ENCODE assay signal across 27 cellular contexts in genomic region chr11:95461348-95461747, GRCh38.
"Had no signal": no experiment of that assay in that cellular context is flagged by ENCODE, and none has a peak within 500 bp of the region (broad histone marks: within the 10 kb centered on the region; RNA-seq: fewer than 3 reads in every experiment).

No MANE protein-coding gene starts in this region.

- H3K27me3 ChIP-seq: ascending aorta, cardiac muscle cell, colonic mucosa, gastrocnemius medialis, neural progenitor cell, spleen had no signal

- ATAC-seq: activated CD8-positive, alpha-beta memory T cell treated with anti-CD3 and anti-CD28 coated beads, Interleukin-2, amount 10 ng/mL, durations not matched to agents 7 days and 5 days; activated CD8-positive, alpha-beta T cell treated with anti-CD3 and anti-CD28 coated beads, Interleukin-2, amount 10 ng/mL, durations not matched to agents 7 days and 5 days; gastrocnemius medialis; left ventricle myocardium superior; naive thymus-derived CD8-positive, alpha-beta T cell; right cardiac atrium had no signal

- DNase-seq: activated CD4-positive, alpha-beta T cell treated with anti-CD3 and anti-CD28 coated beads for 1 hour; activated CD8-positive, alpha-beta memory T cell treated with anti-CD3 and anti-CD28 coated beads, Interleukin-2, amount 10 ng/mL, durations not matched to agents 7 days and 5 days; activated CD8-positive, alpha-beta T cell treated with anti-CD3 and anti-CD28 coated beads, Interleukin-2, amount 10 ng/mL, durations not matched to agents 7 days and 5 days; activated effector memory CD4-positive, alpha-beta T cell treated with Interleukin-2 at 50 U/mL for 16 hours; activated naive CD4-positive, alpha-beta T cell treated with Interleukin-2 at 50 U/mL for 16 hours; activated naive CD8-positive, alpha-beta T cell treated with anti-CD3 and anti-CD28 coated beads, Interleukin-2, amount 10 ng/mL, durations not matched to agents 7 days and 5 days; cerebellar nuclear complex; colonic mucosa; effector CD8-positive, alpha-beta T cell; gastrocnemius medialis; glutamatergic neuron; islet precursor cell; left ventricle myocardium superior; midbrain; naive thymus-derived CD8-positive, alpha-beta T cell; posterior cingulate gyrus; right cardiac atrium; spleen; substantia nigra; T-helper 2 cell had no signal

- H3K4me3 Mint-ChIP-seq: activated CD8-positive, alpha-beta memory T cell treated with anti-CD3 and anti-CD28 coated beads, Interleukin-2, amount 10 ng/mL, durations not matched to agents 7 days and 5 days; activated CD8-positive, alpha-beta T cell treated with anti-CD3 and anti-CD28 coated beads, Interleukin-2, amount 10 ng/mL, durations not matched to agents 7 days and 5 days; activated naive CD8-positive, alpha-beta T cell treated with anti-CD3 and anti-CD28 coated beads, Interleukin-2, amount 10 ng/mL, durations not matched to agents 7 days and 5 days; brain; naive thymus-derived CD8-positive, alpha-beta T cell; neural progenitor cell; stimulated activated naive CD8-positive, alpha-beta T cell treated with anti-CD3 and anti-CD28 coated beads, Interleukin-15, Interleukin-2, amounts not matched to agents 100 ng/mL and 50 ng/mL, for 24 hours; type B pancreatic cell had no signal

- H3K9me3 ChIP-seq: ascending aorta, colonic mucosa, gastrocnemius medialis, spleen had no signal

- H3K9me3 Mint-ChIP-seq: naive thymus-derived CD8-positive, alpha-beta T cell had no signal

- H3K36me3 Mint-ChIP-seq: activated CD8-positive, alpha-beta memory T cell treated with anti-CD3 and anti-CD28 coated beads, Interleukin-2, amount 10 ng/mL, durations not matched to agents 7 days and 5 days; activated naive CD8-positive, alpha-beta T cell treated with anti-CD3 and anti-CD28 coated beads, Interleukin-2, amount 10 ng/mL, durations not matched to agents 7 days and 5 days; brain; naive thymus-derived CD8-positive, alpha-beta T cell; neural progenitor cell had no signal

- H3K36me3 ChIP-seq: ascending aorta, cardiac muscle cell, colonic mucosa, gastrocnemius medialis, neural progenitor cell, spleen had no signal

- H3K4me3 ChIP-seq: ascending aorta, cardiac muscle cell, colonic mucosa, gastrocnemius medialis, neural progenitor cell, spleen had no signal

- H3K27ac ChIP-seq: ascending aorta, cardiac muscle cell, colonic mucosa, epithelial cell of prostate, gastrocnemius medialis, neural progenitor cell had no signal

- H3K4me1 ChIP-seq: colonic mucosa, gastrocnemius medialis, neural progenitor cell had no signal

- H3K27ac Mint-ChIP-seq: activated CD8-positive, alpha-beta memory T cell treated with anti-CD3 and anti-CD28 coated beads, Interleukin-2, amount 10 ng/mL, durations not matched to agents 7 days and 5 days; activated CD8-positive, alpha-beta T cell treated with anti-CD3 and anti-CD28 coated beads, Interleukin-2, amount 10 ng/mL, durations not matched to agents 7 days and 5 days; activated naive CD8-positive, alpha-beta T cell treated with anti-CD3 and anti-CD28 coated beads, Interleukin-2, amount 10 ng/mL, durations not matched to agents 7 days and 5 days; neural progenitor cell; stimulated activated naive CD8-positive, alpha-beta T cell treated with anti-CD3 and anti-CD28 coated beads, Interleukin-15, Interleukin-2, amounts not matched to agents 100 ng/mL and 50 ng/mL, for 24 hours; type B pancreatic cell had no signal

- H3K4me1 Mint-ChIP-seq: activated CD8-positive, alpha-beta memory T cell treated with anti-CD3 and anti-CD28 coated beads, Interleukin-2, amount 10 ng/mL, durations not matched to agents 7 days and 5 days had no signal

- H3K27me3 Mint-ChIP-seq: activated naive CD8-positive, alpha-beta T cell treated with anti-CD3 and anti-CD28 coated beads, Interleukin-2, amount 10 ng/mL, durations not matched to agents 7 days and 5 days; stimulated activated naive CD8-positive, alpha-beta T cell treated with anti-CD3 and anti-CD28 coated beads, Interleukin-15, Interleukin-2, amounts not matched to agents 100 ng/mL and 50 ng/mL, for 24 hours had no signal
